ENCODE assay signal across 16 cellular contexts in genomic region chr13:110634558-110634957, GRCh38. TPM values are rescaled to one million over a fixed set of nuclear protein-coding genes. Genes with fewer than 3 reads are reported as not detected.
A peak's percentile ranks its signal among the peaks of the same experiment; 100 is the strongest.
DNase-seq lines count a peak whose midpoint lies in the region; ATAC-seq and TF ChIP-seq lines count a peak whose summit lies in the region.
"Had no signal": no experiment of that assay in that cellular context is flagged by ENCODE, and none has a peak within 500 bp of the region (broad histone marks: within the 10 kb centered on the region; RNA-seq: fewer than 3 reads in every experiment).

No MANE protein-coding gene starts in this region.

- BruUV-seq in Panc1 (replicated peaks; lab: Mats Ljungman, UMichigan) = no TSS peak

- no peak overlapping the region for H3K4me3 Mint-ChIP-seq in chondrocyte (ENCODE audit: unreplicated experiment)
- H3K4me3 Mint-ChIP-seq in osteocyte (ENCODE audit: unreplicated experiment) = no peak overlapping the region
- H3K4me3 Mint-ChIP-seq: activated CD4-positive, alpha-beta T cell treated with anti-CD3 and anti-CD28 coated beads for 36 hours; CD4-positive, CD25-positive, alpha-beta regulatory T cell; stimulated activated naive CD8-positive, alpha-beta T cell treated with anti-CD3 and anti-CD28 coated beads, Interleukin-15, amount 100 ng/mL, for 72 hours had no signal

- no peak overlapping the region for H2AFZ ChIP-seq in GM23248

- TF ChIP-seq CTCF in Panc1 (IDR thresholded peaks at IDR 0.05) (no peak), chondrocyte (IDR thresholded peaks at IDR 0.05) (no peak), osteocyte (IDR thresholded peaks at IDR 0.05) (no peak)

- DNase-seq in GM23248 (peak; percentile 48), Panc1 (ENCODE audit: low read depth, low spot score) (no peak), chondrocyte (ENCODE audit: low spot score) (no peak), osteocyte (ENCODE audit: extremely low spot score, unreplicated experiment) (no peak), activated gamma-delta T cell treated with Interleukin-2 at 50 U/mL for 16 hours (no peak), NCI-H1436 treated with DMSO at 0.1 percent for 48 hours (lab: John Stamatoyannopoulos, UW) (no peak)
- DNase-seq: activated CD4-positive, alpha-beta T cell treated with anti-CD3 and anti-CD28 coated beads for 36 hours; aorta; CD4-positive, CD25-positive, alpha-beta regulatory T cell; GOT3; hippocampal formation; MV-4-11; NCI-H2171; stimulated activated naive CD8-positive, alpha-beta T cell treated with anti-CD3 and anti-CD28 coated beads, Interleukin-15, amount 100 ng/mL, for 72 hours had no signal

- no peak overlapping the region for H3K9ac ChIP-seq in GM23248

- H3K36me3 Mint-ChIP-seq in chondrocyte (ENCODE audit: low read depth) = peaks cover 20% of the 10 kb centered on the region
- H3K36me3 Mint-ChIP-seq in osteocyte (ENCODE audit: unreplicated experiment) = peaks cover 46% of the 10 kb centered on the region

- H4K20me1 ChIP-seq in GM23248 (ENCODE audit: insufficient read depth) = 0 out of 2 replicates have a peak, but pooled peaks cover 3% of the 10 kb centered on the region

- no peak overlapping the region for H3K27ac ChIP-seq in GM23248
- no peak overlapping the region for H3K27ac ChIP-seq in Panc1 (ENCODE audit: low read length)

- H3K27me3 ChIP-seq in GM23248 (replicated peaks; ENCODE audit: insufficient read depth) (no peaks in the 10 kb centered on the region), Panc1 (ENCODE audit: control insufficient read depth, insufficient read depth, low read length) (no peaks in the 10 kb centered on the region)

- H3K4me3 ChIP-seq in GM23248 = no peak overlapping the region
- no peak overlapping the region for H3K4me3 ChIP-seq in Panc1 (ENCODE audit: low read depth in 2 of 2, low read length in 2 of 2)

- POLR2A ChIA-PET in Panc1 (lab: Charles Lee) = no interaction called here

- ATAC-seq in Panc1 (peak; percentile 43; the same call in 1 of the 2 replicates), HG02678 (IDR thresholded peaks at IDR 0.05; ENCODE audit: unreplicated experiment) (no peak), HG03139 (IDR thresholded peaks at IDR 0.05; ENCODE audit: unreplicated experiment) (no peak)
- ATAC-seq: activated CD4-positive, alpha-beta T cell treated with anti-CD3 and anti-CD28 coated beads for 36 hours had no signal

- in situ Hi-C loops in GM23248 (cut with MboI) = no loop called here
- in situ Hi-C loops in Panc1 (cut with HindIII; ENCODE audit: low pct_unique_long_range_greater_than_20kb, low sequenced_read_pairs) = no loop called here

- H3K27me3 Mint-ChIP-seq in chondrocyte (ENCODE audit: low read depth) (no peaks in the 10 kb centered on the region), osteocyte (ENCODE audit: unreplicated experiment) (no peaks in the 10 kb centered on the region)
- H3K27me3 Mint-ChIP-seq: activated CD4-positive, alpha-beta T cell treated with anti-CD3 and anti-CD28 coated beads for 36 hours; CD4-positive, CD25-positive, alpha-beta regulatory T cell; stimulated activated naive CD8-positive, alpha-beta T cell treated with anti-CD3 and anti-CD28 coated beads, Interleukin-15, amount 100 ng/mL, for 72 hours had no signal

- peaks cover 2% of the 10 kb centered on the region for H3F3A ChIP-seq in GM23248 (ENCODE audit: insufficient read depth)

- CTCF ChIA-PET in Panc1 (lab: Charles Lee) = no interaction called here

- H3K27ac Mint-ChIP-seq in chondrocyte (ENCODE audit: unreplicated experiment) (peak overlapping the region; percentile 55), osteocyte (ENCODE audit: unreplicated experiment) (peak overlapping the region; percentile 50)
- H3K27ac Mint-ChIP-seq: activated CD4-positive, alpha-beta T cell treated with anti-CD3 and anti-CD28 coated beads for 36 hours; CD4-positive, CD25-positive, alpha-beta regulatory T cell had no signal

- intact Hi-C loops in Panc1 (cut with micrococcal nuclease; ENCODE audit: unreplicated experiment) = no loop called here

- peaks cover 62% of the 10 kb centered on the region for H3K79me2 ChIP-seq in GM23248 (ENCODE audit: insufficient read depth)

- H3K9me2 ChIP-seq in GM23248 (ENCODE audit: insufficient read depth) = no peaks in the 10 kb centered on the region

- H3K4me1 ChIP-seq in GM23248 (ENCODE audit: insufficient read depth) = no peaks in the 10 kb centered on the region
- H3K4me1 ChIP-seq in Panc1 (ENCODE audit: control insufficient read depth, insufficient read depth, low read length) = no peaks in the 10 kb centered on the region

- H3K4me1 Mint-ChIP-seq in chondrocyte (ENCODE audit: low read depth) (peaks cover 12% of the 10 kb centered on the region), osteocyte (ENCODE audit: unreplicated experiment) (peaks cover 18% of the 10 kb centered on the region)

- no peaks in the 10 kb centered on the region for H3K9me3 ChIP-seq in GM23248 (ENCODE audit: low read depth)
- no peaks in the 10 kb centered on the region for H3K9me3 ChIP-seq in Panc1 (ENCODE audit: control insufficient read depth, insufficient read depth, low read depth, low read length)

- WGBS in GM23248 (ENCODE audit: low coverage in 1 of 2, low lambda C conversion rate in 2 of 2, missing lambda C conversion rate in 2 of 2), 2 experiments = 80 to 85% methylated on average over 19 of the region's 19 CpGs

- H3K9me3 Mint-ChIP-seq in chondrocyte (ENCODE audit: low read depth) = no peaks in the 10 kb centered on the region
- no peaks in the 10 kb centered on the region for H3K9me3 Mint-ChIP-seq in osteocyte (ENCODE audit: unreplicated experiment)
- H3K9me3 Mint-ChIP-seq: stimulated activated naive CD8-positive, alpha-beta T cell treated with anti-CD3 and anti-CD28 coated beads, Interleukin-15, amount 100 ng/mL, for 72 hours had no signal

- H3K36me3 ChIP-seq in GM23248 (ENCODE audit: low read depth) (peaks cover 48% of the 10 kb centered on the region; the same call in 1 of the 2 replicates), Panc1 (ENCODE audit: control insufficient read depth, insufficient read depth, low read length) (no peaks in the 10 kb centered on the region)

- no peak overlapping the region for H3K4me2 ChIP-seq in GM23248 (ENCODE audit: unreplicated experiment)

RNA-seq across cellular contexts. Expression of gene NAXD, which starts 19.2 kb away (rescaled TPM):
- total RNA-seq in GM23248 (2014; rRNA removed; shearing (Covaris generic)) = 23.5 and 34.0 TPM in 2 replicates
- 26.9 and 28.1 TPM in 2 replicates for polyA plus RNA-seq in GM23248 (2016; fragmentation: Nextera tagmentation; extraction: Ambion mirVana)
- 15.1 TPM for total RNA-seq in Panc1 (2021; ENCODE audit: unreplicated experiment)
- polyA plus RNA-seq in Panc1 (2012; ENCODE audit: insufficient read length) = 13.7 TPM
- 23.5 to 28.4 TPM (median 27.1 TPM) in 3 replicates for total RNA-seq in chondrocyte
- total RNA-seq in osteocyte = 34.3 and 35.6 TPM in 2 replicates
